ENCODE assay signal across 8 cellular contexts in the genomic region with DNA sequence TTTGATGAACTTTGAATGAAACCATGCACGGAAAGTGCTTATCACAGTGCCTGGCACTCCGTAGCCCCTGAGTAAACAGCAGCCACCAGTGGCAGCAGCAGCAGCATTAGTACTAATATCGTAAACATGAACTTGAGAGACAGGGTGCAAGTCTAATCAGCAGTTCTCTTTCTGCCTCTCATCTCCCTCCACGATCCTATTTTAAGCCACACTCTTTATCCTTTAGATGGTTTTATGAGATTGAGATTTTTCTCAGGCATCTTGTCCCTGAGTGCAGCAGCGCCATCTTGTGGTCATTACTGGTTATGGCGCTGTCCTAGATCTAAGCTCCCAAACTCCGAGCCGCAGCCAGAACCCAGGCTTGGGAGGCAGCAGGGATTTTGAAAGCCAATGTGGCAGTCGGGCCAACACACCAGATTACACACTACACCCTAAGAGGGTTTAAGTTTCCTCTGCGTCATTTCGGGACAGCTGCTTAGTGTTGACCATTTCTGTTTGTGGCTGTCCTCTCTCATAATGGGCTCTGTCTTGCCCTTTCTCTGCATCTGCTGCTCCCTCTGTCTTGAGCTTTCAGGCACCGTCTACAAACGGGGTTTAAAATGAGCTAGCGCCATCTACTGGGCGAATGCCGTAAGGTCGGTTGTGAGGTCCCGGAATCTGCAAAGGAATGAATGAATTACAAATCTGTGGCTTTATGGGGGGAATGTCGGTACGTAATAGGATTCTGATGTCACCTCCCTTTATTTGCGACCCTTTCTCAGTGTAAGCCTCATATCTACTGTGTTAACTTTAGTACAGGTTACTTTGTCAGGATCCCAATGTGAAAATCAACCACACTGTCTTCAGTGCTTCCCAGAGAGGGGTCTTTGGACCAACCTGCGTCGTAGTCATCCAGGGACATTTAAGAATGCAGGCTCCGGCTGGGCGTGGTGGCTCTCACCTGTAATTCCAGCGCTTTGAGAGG.
DNase-seq lines count a peak whose midpoint lies in the region; FAIRE-seq lines count a peak whose summit lies in the region.

No MANE protein-coding gene starts in this region.

- H3K4me1 ChIP-seq in HAP-1 (peaks cover 3% of the 10 kb centered on the region), neuronal stem cell (ENCODE audit: control insufficient read depth in 2 of 2, insufficient read depth in 1 of 2, low read depth in 1 of 2, low read length in 2 of 2) (peaks cover 14 to 15% of the 10 kb centered on the region in 2 donors), subcutaneous abdominal adipose tissue (ENCODE audit: control insufficient read depth in 5 of 5, insufficient read depth in 5 of 5, low read length in 5 of 5) (peaks cover 0 to 9% (median 5%) of the 10 kb centered on the region in 5 donors)

- in situ Hi-C loops in G401 (cut with HindIII; ENCODE audit: low sequenced_read_pairs): no loop called here
- in situ Hi-C loops in HAP-1 (cut with MboI; ENCODE audit: low sequenced_read_pairs): loop anchor here (10.0 to 25.0 kb wide), 2 partner anchors 142 to 444 kb away; partner anchors contain the start of gene BRD7

- no peak overlapping the region for H3K14ac ChIP-seq in neuronal stem cell (ENCODE audit: low read length)

- no peak overlapping the region for H2BK5ac ChIP-seq in neuronal stem cell (ENCODE audit: low read length)

- H2BK15ac ChIP-seq in neuronal stem cell (ENCODE audit: low read length): no peak overlapping the region

- H3K23ac ChIP-seq in neuronal stem cell (ENCODE audit: low read depth, low read length, poor library complexity): no peak overlapping the region

- DNase-seq in G401 (ENCODE audit: low spot score) (peak; percentile 93), HAP-1 (ENCODE audit: low spot score in 2 of 2) (peak; percentile 83 to 88), M059J (ENCODE audit: low read depth) (peak; percentile 84), SHP77 (lab: John Stamatoyannopoulos, UW) (peak; percentile 68 to 80), frontal cortex (ENCODE audit: low spot score in 2 of 2) (peak; percentile 63 to 80), neuronal stem cell (ENCODE audit: low spot score) (peak; percentile 96)
- peak; percentile 64 to 72 (median 69) for DNase-seq in activated naive CD4-positive, alpha-beta T cell (lab: John Stamatoyannopoulos, UW)

- no peak overlapping the region for H2BK12ac ChIP-seq in neuronal stem cell (ENCODE audit: low read length)

- no peak overlapping the region for H2BK120ac ChIP-seq in neuronal stem cell (ENCODE audit: low read depth, low read length)

- peak overlapping the region; percentile 87 for H2AFZ ChIP-seq in neuronal stem cell (ENCODE audit: low read length)

- peak overlapping the region; percentile 66 for H3K4me2 ChIP-seq in neuronal stem cell (ENCODE audit: insufficient read depth, low read length, poor library complexity, severe bottlenecking)

- no CpG with 5 or more reads among the region's 26 CpGs for WGBS in neuronal stem cell (ENCODE audit: extremely low coverage in 2 of 2, insufficient read length in 2 of 2, insufficient replicate concordance in 1 of 2), 2 donors

- H3K36me3 ChIP-seq in HAP-1 (replicated peaks): no peaks in the 10 kb centered on the region
- no peaks in the 10 kb centered on the region for H3K36me3 ChIP-seq in neuronal stem cell (replicated peaks in 1 of 2; ENCODE audit: control insufficient read depth in 2 of 2, insufficient read depth in 2 of 2, low read length in 2 of 2)
- peaks cover 0 to 2% (median 0%) of the 10 kb centered on the region in 5 donors for H3K36me3 ChIP-seq in subcutaneous abdominal adipose tissue (ENCODE audit: control insufficient read depth in 5 of 5, insufficient read depth in 5 of 5, low read length in 5 of 5)

- no peaks in the 10 kb centered on the region for H3K79me1 ChIP-seq in neuronal stem cell (ENCODE audit: low read depth, low read length)

- H3K27ac ChIP-seq in neuronal stem cell (replicated peaks; ENCODE audit: low read length) (no peak overlapping the region), subcutaneous abdominal adipose tissue (ENCODE audit: low read depth, low read length) (no peak overlapping the region)

- FAIRE-seq in frontal cortex (lab: Jason Lieb, UNC): peak; percentile 6

- H3K9ac ChIP-seq in neuronal stem cell (ENCODE audit: low read depth, low read length, poor library complexity) (no peak overlapping the region), subcutaneous abdominal adipose tissue (ENCODE audit: low read length in 5 of 5) (peak overlapping the region in 2 of 5 donors; percentile 39 to 71)

- no peak overlapping the region for H4K8ac ChIP-seq in neuronal stem cell (ENCODE audit: low read depth, low read length)

- no peak overlapping the region for H2AK5ac ChIP-seq in neuronal stem cell (ENCODE audit: low read depth, low read length)

- no peak overlapping the region for H3K18ac ChIP-seq in neuronal stem cell (ENCODE audit: low read length)

- H3K27me3 ChIP-seq in HAP-1 (ENCODE audit: low read depth) (no peaks in the 10 kb centered on the region), neuronal stem cell (ENCODE audit: control insufficient read depth in 3 of 3, insufficient read depth in 3 of 3, low read depth in 1 of 3, low read length in 3 of 3) (no peaks in the 10 kb centered on the region), subcutaneous abdominal adipose tissue (ENCODE audit: control insufficient read depth in 5 of 5, insufficient read depth in 4 of 5, low read length in 5 of 5) (no peaks in the 10 kb centered on the region)

- H3K9me3 ChIP-seq in HAP-1 (no peaks in the 10 kb centered on the region), neuronal stem cell (replicated peaks in 1 of 2; ENCODE audit: control insufficient read depth in 2 of 2, insufficient read depth in 1 of 2, low read depth in 1 of 2, low read length in 2 of 2) (no peaks in the 10 kb centered on the region), subcutaneous abdominal adipose tissue (ENCODE audit: control insufficient read depth in 5 of 5, low read length in 5 of 5) (no peaks in the 10 kb centered on the region)

- no peak overlapping the region for H3K4ac ChIP-seq in neuronal stem cell (ENCODE audit: low read length)

- no peak overlapping the region for H4K91ac ChIP-seq in neuronal stem cell (ENCODE audit: low read depth, low read length, poor library complexity)

- peak overlapping the region; percentile 21 for H3K4me3 ChIP-seq in HAP-1
- peak overlapping the region; percentile 28 to 67 for H3K4me3 ChIP-seq in neuronal stem cell (ENCODE audit: low read length in 2 of 2)
- peak overlapping the region; percentile 42 to 83 (median 57) for H3K4me3 ChIP-seq in subcutaneous abdominal adipose tissue (ENCODE audit: low read depth in 1 of 5, low read length in 5 of 5)
